In genomic region chr4:41234424-41234823, GRCh38 we compare ENCODE assay signal across 26 cellular contexts. TPM values are rescaled to one million over a fixed set of nuclear protein-coding genes. Genes with fewer than 3 reads are reported as not detected.
"Had no signal": no experiment of that assay in that cellular context is flagged by ENCODE, and none has a peak within 500 bp of the region (broad histone marks: within the 10 kb centered on the region; RNA-seq: fewer than 3 reads in every experiment).

No MANE protein-coding gene starts in this region.

- H3K4me3 Mint-ChIP-seq: dendritic cell treated with granulocyte-macrophage colony-stimulating factor and Interleukin-4, amounts not matched to agents 40 ng/mL and 50 ng/mL, for 4 days; effector memory CD8-positive, alpha-beta T cell; endodermal cell; immature natural killer cell; mesothelial cell of epicardium had no signal

- H3K27me3 Mint-ChIP-seq: effector memory CD8-positive, alpha-beta T cell had no signal

- H3K36me3 Mint-ChIP-seq: immature natural killer cell, mesothelial cell of epicardium had no signal

- H3K9me3 Mint-ChIP-seq: dendritic cell treated with granulocyte-macrophage colony-stimulating factor and Interleukin-4, amounts not matched to agents 40 ng/mL and 50 ng/mL, for 4 days; effector memory CD8-positive, alpha-beta T cell had no signal

- H3K27ac Mint-ChIP-seq: dendritic cell treated with granulocyte-macrophage colony-stimulating factor and Interleukin-4, amounts not matched to agents 40 ng/mL and 50 ng/mL, for 4 days; effector memory CD8-positive, alpha-beta T cell; endodermal cell; immature natural killer cell; mesothelial cell of epicardium had no signal

- H3K4me1 Mint-ChIP-seq: endodermal cell, immature natural killer cell, mesothelial cell of epicardium had no signal

- H3K27me3 ChIP-seq: colonic mucosa, esophagus squamous epithelium, gastroesophageal sphincter, heart left ventricle, hepatocyte, left lung had no signal

- FAIRE-seq: endometrium, frontal cortex, kidney had no signal

- H3K9me3 ChIP-seq: colonic mucosa, esophagus squamous epithelium, gastroesophageal sphincter, heart left ventricle, left lung, lower lobe of right lung, mucosa of descending colon had no signal

- H3K4me3 ChIP-seq: colonic mucosa, esophagus squamous epithelium, gastroesophageal sphincter, heart left ventricle, hepatocyte, left lung, lower lobe of right lung, mucosa of descending colon had no signal

- H3K4me1 ChIP-seq: colonic mucosa, esophagus squamous epithelium, gastroesophageal sphincter, heart left ventricle, left lung, lower lobe of right lung had no signal

- H3K36me3 ChIP-seq: colonic mucosa, esophagus squamous epithelium, gastroesophageal sphincter, heart left ventricle, left lung, lower lobe of right lung had no signal

- DNase-seq: cerebellar nuclear complex; colonic mucosa; cortex of kidney; effector CD8-positive, alpha-beta T cell; effector memory CD8-positive, alpha-beta T cell; endodermal cell; erythroblast; esophagus squamous epithelium; foreskin fibroblast; heart left ventricle; immature natural killer cell; islet precursor cell; kidney; left cardiac atrium; left lung; left ventricle myocardium superior; lower lobe of right lung; mesenchymal stem cell; mucosa of descending colon had no signal

- H3K27ac ChIP-seq: colonic mucosa, epithelial cell of prostate, esophagus squamous epithelium, gastroesophageal sphincter, heart left ventricle, hepatocyte, left lung, lower lobe of right lung had no signal

RNA-seq across cellular contexts. Expression of gene APBB2, which starts 20.1 kb away (rescaled TPM):
- polyA plus RNA-seq: immature natural killer cell had no signal

RNA-seq across cellular contexts. Expression of gene UCHL1, which starts 22.3 kb away (rescaled TPM):
- polyA plus RNA-seq: immature natural killer cell had no signal
